8 cellular contexts compared by ENCODE assay signal in genomic region chr17:56819431-56820145, GRCh38. TPM values are rescaled to one million over a fixed set of nuclear protein-coding genes. Genes with fewer than 3 reads are reported as not detected.
A peak's percentile ranks its signal among the peaks of the same experiment; 100 is the strongest.
DNase-seq lines count a peak whose midpoint lies in the region; ATAC-seq, FAIRE-seq and TF ChIP-seq lines count a peak whose summit lies in the region.

No MANE protein-coding gene starts in this region.

- TF ChIP-seq RAD21 in liver (IDR thresholded peaks at IDR 0.05), result peak; percentile 96 to 97

- ATAC-seq in GM18517 (IDR thresholded peaks at IDR 0.05; ENCODE audit: unreplicated experiment), result peak; percentile 72
- peak; percentile 57 for ATAC-seq in HG03159 (IDR thresholded peaks at IDR 0.05; ENCODE audit: unreplicated experiment)

- H3K27ac ChIP-seq in liver (ENCODE audit: low read depth in 1 of 2, low read length in 2 of 2), result peak overlapping the region in 1 of 2 donors; percentile 21

- no peak overlapping the region for H3K4me3 ChIP-seq in liver (ENCODE audit: low read depth in 1 of 3, low read length in 3 of 3)

- DNase-seq in NCI-H446 treated with DMSO at 0.1 percent for 48 hours (lab: John Stamatoyannopoulos, UW) (peak; percentile 29), cerebellum (ENCODE audit: low spot score) (peak; percentile 73)
- DNase-seq in activated CD4-positive, alpha-beta T cell treated with anti-CD3 and anti-CD28 coated beads for 1 hour, result peak; percentile 48
- peak; percentile 25 for DNase-seq in stimulated activated CD8-positive, alpha-beta memory T cell treated with anti-CD3 and anti-CD28 coated beads, Interleukin-12 subunit alpha, Interleukin-12 subunit beta, amount 100 ng/mL, for 24 hours (ENCODE audit: extremely low read depth)

- FAIRE-seq in A204.1 (lab: Jason Lieb, UNC), result peak; percentile 21

- 11% methylated on average over 14 of the region's 14 CpGs for WGBS in liver

- TF ChIP-seq CTCF in liver (IDR thresholded peaks at IDR 0.05; ENCODE audit: low read depth, low read length, missing input control), result peak; percentile 93

- peaks cover 9 to 42% (median 33%) of the 10 kb centered on the region in 4 donors for H3K4me1 ChIP-seq in liver (ENCODE audit: control insufficient read depth in 4 of 4, insufficient read depth in 4 of 4, low read length in 3 of 4)

- peak overlapping the region; percentile 15 to 23 for H3K9ac ChIP-seq in liver (ENCODE audit: low read depth in 1 of 2, low read length in 2 of 2)

- peaks cover 0 to 2% (median 0%) of the 10 kb centered on the region in 4 donors for H3K36me3 ChIP-seq in liver (ENCODE audit: control insufficient read depth in 4 of 4, insufficient read depth in 3 of 4, low read depth in 1 of 4, low read length in 3 of 4)

- no peaks in the 10 kb centered on the region for H3K27me3 ChIP-seq in liver (ENCODE audit: control insufficient read depth in 4 of 4, insufficient read depth in 4 of 4, low read length in 3 of 4)

- H3K9me3 ChIP-seq in liver (ENCODE audit: control insufficient read depth in 4 of 4, low read length in 3 of 4), result no peaks in the 10 kb centered on the region

TF ChIP-seq in liver, 16 proteins besides CTCF, POLR2A, EP300 and RAD21:
- no peak for TF ChIP-seq FOXA1 (IDR thresholded peaks at IDR 0.05)
- no peak for TF ChIP-seq JUND (IDR thresholded peaks at IDR 0.05)
- no peak for TF ChIP-seq REST (IDR thresholded peaks at IDR 0.05)
- TF ChIP-seq HNF4G (IDR thresholded peaks at IDR 0.05), result no peak
- TF ChIP-seq MAX (IDR thresholded peaks at IDR 0.05), result no peak
- no peak for TF ChIP-seq TAF1 (conservative IDR thresholded peaks at IDR 0.05)
- TF ChIP-seq EGR1 (IDR thresholded peaks at IDR 0.05; ENCODE audit: low read depth in 2 of 2), result no peak
- peak; percentile 86 for TF ChIP-seq NR2F2 (IDR thresholded peaks at IDR 0.05)
- no peak for TF ChIP-seq YY1 (IDR thresholded peaks at IDR 0.05)
- no peak for TF ChIP-seq ATF3 (IDR thresholded peaks at IDR 0.05)
- TF ChIP-seq GABPA (IDR thresholded peaks at IDR 0.05 in 1 of 2, conservative IDR thresholded peaks at IDR 0.05 in 1 of 2), result no peak
- TF ChIP-seq HNF4A (conservative IDR thresholded peaks at IDR 0.05), result peak; percentile 61 to 80
- TF ChIP-seq SP1 (IDR thresholded peaks at IDR 0.05), result peak; percentile 52
- peak; percentile 75 to 86 for TF ChIP-seq RXRA (IDR thresholded peaks at IDR 0.05)
- TF ChIP-seq FOXA2 (IDR thresholded peaks at IDR 0.05), result no peak

RNA-seq across cellular contexts. Expression of gene C17orf67, which starts 14.1 kb away (rescaled TPM):
- total RNA-seq in cerebellum, result 1.5 TPM
- under 1 TPM; 0.19 to 0.75 TPM for total RNA-seq in liver
- 1 to 10 TPM in 1 of 2 donors, under 1 TPM in 1; 0.81 to 1.4 TPM for polyA plus RNA-seq in liver

RNA-seq across cellular contexts. Expression of gene DGKE, which starts 14.4 kb away (rescaled TPM):
- 22.9 TPM for total RNA-seq in cerebellum
- 1 to 10 TPM; 1.0 to 5.9 TPM for total RNA-seq in liver
- polyA plus RNA-seq in liver, result 1 to 10 TPM; 1.3 to 4.3 TPM
